1 cellular context compared by ENCODE assay signal in the genomic region with DNA sequence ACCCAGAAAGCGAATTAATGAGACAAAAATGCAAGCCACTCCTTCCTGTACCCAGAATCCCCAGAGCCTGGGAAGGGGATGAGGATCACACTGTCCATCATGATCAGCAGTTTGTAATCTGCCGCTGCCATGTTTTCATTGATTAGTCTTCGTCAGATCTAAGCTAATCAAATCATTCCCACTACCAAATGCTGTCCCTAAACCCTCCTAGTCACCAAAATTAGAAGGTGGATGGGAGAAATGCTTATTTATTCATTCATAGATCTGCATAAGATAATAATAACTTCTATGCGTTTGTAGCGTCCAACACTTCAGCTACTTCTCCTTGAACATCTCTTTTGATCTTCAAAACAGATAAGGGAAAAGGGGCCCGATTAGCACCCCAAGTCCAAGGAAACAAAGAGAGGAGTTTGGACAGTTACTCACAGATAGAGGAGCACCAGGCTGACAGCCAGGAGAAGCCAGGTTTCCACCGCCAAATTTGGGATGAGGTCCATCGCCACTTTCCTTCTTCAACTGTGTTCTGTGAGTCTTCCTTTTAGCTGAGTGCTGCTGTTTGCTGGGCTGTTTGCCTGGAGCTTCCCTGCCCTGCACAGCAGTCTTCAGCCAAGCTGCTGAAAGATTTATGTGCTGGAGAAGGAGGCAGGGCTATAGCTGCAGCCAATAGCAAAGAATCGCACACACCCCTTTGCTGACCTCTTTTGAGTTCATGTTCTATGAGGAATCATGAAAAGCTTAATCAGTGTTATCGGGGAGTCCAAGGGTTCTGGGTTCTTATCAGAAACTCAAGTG.
TF ChIP-seq lines count a peak whose summit lies in the region.

A gene (minus strand): TSS at position 597 of the 792 bp plus-strand sequence. CDS start 100 bp downstream, at position 497.

TF ChIP-seq in K562, 482 proteins besides CTCF, POLR2A, EP300 and RAD21 (continued from another document and continues in another):
- TF ChIP-seq, protein P1, sequence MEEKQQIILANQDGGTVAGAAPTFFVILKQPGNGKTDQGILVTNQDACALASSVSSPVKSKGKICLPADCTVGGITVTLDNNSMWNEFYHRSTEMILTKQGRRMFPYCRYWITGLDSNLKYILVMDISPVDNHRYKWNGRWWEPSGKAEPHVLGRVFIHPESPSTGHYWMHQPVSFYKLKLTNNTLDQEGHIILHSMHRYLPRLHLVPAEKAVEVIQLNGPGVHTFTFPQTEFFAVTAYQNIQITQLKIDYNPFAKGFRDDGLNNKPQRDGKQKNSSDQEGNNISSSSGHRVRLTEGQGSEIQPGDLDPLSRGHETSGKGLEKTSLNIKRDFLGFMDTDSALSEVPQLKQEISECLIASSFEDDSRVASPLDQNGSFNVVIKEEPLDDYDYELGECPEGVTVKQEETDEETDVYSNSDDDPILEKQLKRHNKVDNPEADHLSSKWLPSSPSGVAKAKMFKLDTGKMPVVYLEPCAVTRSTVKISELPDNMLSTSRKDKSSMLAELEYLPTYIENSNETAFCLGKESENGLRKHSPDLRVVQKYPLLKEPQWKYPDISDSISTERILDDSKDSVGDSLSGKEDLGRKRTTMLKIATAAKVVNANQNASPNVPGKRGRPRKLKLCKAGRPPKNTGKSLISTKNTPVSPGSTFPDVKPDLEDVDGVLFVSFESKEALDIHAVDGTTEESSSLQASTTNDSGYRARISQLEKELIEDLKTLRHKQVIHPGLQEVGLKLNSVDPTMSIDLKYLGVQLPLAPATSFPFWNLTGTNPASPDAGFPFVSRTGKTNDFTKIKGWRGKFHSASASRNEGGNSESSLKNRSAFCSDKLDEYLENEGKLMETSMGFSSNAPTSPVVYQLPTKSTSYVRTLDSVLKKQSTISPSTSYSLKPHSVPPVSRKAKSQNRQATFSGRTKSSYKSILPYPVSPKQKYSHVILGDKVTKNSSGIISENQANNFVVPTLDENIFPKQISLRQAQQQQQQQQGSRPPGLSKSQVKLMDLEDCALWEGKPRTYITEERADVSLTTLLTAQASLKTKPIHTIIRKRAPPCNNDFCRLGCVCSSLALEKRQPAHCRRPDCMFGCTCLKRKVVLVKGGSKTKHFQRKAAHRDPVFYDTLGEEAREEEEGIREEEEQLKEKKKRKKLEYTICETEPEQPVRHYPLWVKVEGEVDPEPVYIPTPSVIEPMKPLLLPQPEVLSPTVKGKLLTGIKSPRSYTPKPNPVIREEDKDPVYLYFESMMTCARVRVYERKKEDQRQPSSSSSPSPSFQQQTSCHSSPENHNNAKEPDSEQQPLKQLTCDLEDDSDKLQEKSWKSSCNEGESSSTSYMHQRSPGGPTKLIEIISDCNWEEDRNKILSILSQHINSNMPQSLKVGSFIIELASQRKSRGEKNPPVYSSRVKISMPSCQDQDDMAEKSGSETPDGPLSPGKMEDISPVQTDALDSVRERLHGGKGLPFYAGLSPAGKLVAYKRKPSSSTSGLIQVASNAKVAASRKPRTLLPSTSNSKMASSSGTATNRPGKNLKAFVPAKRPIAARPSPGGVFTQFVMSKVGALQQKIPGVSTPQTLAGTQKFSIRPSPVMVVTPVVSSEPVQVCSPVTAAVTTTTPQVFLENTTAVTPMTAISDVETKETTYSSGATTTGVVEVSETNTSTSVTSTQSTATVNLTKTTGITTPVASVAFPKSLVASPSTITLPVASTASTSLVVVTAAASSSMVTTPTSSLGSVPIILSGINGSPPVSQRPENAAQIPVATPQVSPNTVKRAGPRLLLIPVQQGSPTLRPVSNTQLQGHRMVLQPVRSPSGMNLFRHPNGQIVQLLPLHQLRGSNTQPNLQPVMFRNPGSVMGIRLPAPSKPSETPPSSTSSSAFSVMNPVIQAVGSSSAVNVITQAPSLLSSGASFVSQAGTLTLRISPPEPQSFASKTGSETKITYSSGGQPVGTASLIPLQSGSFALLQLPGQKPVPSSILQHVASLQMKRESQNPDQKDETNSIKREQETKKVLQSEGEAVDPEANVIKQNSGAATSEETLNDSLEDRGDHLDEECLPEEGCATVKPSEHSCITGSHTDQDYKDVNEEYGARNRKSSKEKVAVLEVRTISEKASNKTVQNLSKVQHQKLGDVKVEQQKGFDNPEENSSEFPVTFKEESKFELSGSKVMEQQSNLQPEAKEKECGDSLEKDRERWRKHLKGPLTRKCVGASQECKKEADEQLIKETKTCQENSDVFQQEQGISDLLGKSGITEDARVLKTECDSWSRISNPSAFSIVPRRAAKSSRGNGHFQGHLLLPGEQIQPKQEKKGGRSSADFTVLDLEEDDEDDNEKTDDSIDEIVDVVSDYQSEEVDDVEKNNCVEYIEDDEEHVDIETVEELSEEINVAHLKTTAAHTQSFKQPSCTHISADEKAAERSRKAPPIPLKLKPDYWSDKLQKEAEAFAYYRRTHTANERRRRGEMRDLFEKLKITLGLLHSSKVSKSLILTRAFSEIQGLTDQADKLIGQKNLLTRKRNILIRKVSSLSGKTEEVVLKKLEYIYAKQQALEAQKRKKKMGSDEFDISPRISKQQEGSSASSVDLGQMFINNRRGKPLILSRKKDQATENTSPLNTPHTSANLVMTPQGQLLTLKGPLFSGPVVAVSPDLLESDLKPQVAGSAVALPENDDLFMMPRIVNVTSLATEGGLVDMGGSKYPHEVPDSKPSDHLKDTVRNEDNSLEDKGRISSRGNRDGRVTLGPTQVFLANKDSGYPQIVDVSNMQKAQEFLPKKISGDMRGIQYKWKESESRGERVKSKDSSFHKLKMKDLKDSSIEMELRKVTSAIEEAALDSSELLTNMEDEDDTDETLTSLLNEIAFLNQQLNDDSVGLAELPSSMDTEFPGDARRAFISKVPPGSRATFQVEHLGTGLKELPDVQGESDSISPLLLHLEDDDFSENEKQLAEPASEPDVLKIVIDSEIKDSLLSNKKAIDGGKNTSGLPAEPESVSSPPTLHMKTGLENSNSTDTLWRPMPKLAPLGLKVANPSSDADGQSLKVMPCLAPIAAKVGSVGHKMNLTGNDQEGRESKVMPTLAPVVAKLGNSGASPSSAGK (IDR thresholded peaks at IDR 0.05): no peak; the same call in 1 of the 2 replicates
- TF ChIP-seq RHOXF2B (CRISPR knock-in tag; conservative IDR thresholded peaks at IDR 0.05) (no peak), CBFA2T3 (IDR thresholded peaks at IDR 0.05) (peak; percentile 80), HDAC1 (IDR thresholded peaks at IDR 0.05) (0 out of 4 replicates have a peak, but pooled peaks of 1 of the 2 experiments have one; percentile 39), HDAC3 (IDR thresholded peaks at IDR 0.05; ENCODE audit: borderline replicate concordance, partially characterized antibody) (no peak), BDP1 (IDR thresholded peaks at IDR 0.05; ENCODE audit: insufficient read depth, insufficient read length) (no peak), ZNF707 (CRISPR knock-in tag; conservative IDR thresholded peaks at IDR 0.05) (no peak), RBFOX2 (IDR thresholded peaks at IDR 0.05; ENCODE audit: low read depth, low read length) (peak; percentile 63), NEUROD1 (IDR thresholded peaks at IDR 0.05; ENCODE audit: borderline replicate concordance, low read depth, low read length, partially characterized antibody) (no peak), POLR2G (IDR thresholded peaks at IDR 0.05; ENCODE audit: low read depth, low read length) (peak; percentile 49; the same call in 1 of the 2 replicates), CHCHD3 (CRISPR knock-in tag; IDR thresholded peaks at IDR 0.05) (no peak), ZNF316 (IDR thresholded peaks at IDR 0.05) (no peak), NFIC (IDR thresholded peaks at IDR 0.05) (peak; percentile 52; the same call in 1 of the 2 replicates), ATF7 (IDR thresholded peaks at IDR 0.05) (peak; percentile 10; the same call in 1 of the 2 replicates)
- TF ChIP-seq, protein P2, sequence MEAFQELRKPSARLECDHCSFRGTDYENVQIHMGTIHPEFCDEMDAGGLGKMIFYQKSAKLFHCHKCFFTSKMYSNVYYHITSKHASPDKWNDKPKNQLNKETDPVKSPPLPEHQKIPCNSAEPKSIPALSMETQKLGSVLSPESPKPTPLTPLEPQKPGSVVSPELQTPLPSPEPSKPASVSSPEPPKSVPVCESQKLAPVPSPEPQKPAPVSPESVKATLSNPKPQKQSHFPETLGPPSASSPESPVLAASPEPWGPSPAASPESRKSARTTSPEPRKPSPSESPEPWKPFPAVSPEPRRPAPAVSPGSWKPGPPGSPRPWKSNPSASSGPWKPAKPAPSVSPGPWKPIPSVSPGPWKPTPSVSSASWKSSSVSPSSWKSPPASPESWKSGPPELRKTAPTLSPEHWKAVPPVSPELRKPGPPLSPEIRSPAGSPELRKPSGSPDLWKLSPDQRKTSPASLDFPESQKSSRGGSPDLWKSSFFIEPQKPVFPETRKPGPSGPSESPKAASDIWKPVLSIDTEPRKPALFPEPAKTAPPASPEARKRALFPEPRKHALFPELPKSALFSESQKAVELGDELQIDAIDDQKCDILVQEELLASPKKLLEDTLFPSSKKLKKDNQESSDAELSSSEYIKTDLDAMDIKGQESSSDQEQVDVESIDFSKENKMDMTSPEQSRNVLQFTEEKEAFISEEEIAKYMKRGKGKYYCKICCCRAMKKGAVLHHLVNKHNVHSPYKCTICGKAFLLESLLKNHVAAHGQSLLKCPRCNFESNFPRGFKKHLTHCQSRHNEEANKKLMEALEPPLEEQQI (IDR thresholded peaks at IDR 0.05): peak; percentile 59; the same call in 1 of the 2 replicates
- TF ChIP-seq, protein P3, sequence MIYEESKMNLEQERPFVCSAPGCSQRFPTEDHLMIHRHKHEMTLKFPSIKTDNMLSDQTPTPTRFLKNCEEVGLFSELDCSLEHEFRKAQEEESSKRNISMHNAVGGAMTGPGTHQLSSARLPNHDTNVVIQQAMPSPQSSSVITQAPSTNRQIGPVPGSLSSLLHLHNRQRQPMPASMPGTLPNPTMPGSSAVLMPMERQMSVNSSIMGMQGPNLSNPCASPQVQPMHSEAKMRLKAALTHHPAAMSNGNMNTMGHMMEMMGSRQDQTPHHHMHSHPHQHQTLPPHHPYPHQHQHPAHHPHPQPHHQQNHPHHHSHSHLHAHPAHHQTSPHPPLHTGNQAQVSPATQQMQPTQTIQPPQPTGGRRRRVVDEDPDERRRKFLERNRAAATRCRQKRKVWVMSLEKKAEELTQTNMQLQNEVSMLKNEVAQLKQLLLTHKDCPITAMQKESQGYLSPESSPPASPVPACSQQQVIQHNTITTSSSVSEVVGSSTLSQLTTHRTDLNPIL (CRISPR knock-in tag; IDR thresholded peaks at IDR 0.05): no peak
- TF ChIP-seq, protein P4, sequence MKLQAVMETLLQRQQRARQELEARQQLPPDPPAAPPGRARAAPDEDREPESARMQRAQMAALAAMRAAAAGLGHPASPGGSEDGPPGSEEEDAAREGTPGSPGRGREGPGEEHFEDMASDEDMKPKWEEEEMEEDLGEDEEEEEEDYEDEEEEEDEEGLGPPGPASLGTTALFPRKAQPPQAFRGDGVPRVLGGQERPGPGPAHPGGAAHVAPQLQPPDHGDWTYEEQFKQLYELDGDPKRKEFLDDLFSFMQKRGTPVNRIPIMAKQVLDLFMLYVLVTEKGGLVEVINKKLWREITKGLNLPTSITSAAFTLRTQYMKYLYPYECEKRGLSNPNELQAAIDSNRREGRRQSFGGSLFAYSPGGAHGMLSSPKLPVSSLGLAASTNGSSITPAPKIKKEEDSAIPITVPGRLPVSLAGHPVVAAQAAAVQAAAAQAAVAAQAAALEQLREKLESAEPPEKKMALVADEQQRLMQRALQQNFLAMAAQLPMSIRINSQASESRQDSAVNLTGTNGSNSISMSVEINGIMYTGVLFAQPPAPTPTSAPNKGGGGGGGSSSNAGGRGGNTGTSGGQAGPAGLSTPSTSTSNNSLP (IDR thresholded peaks at IDR 0.05; ENCODE audit: borderline replicate concordance, low read depth, low read length): 0 out of 2 replicates have a peak, but pooled peaks have one; percentile 21
- TF ChIP-seq, protein P5, sequence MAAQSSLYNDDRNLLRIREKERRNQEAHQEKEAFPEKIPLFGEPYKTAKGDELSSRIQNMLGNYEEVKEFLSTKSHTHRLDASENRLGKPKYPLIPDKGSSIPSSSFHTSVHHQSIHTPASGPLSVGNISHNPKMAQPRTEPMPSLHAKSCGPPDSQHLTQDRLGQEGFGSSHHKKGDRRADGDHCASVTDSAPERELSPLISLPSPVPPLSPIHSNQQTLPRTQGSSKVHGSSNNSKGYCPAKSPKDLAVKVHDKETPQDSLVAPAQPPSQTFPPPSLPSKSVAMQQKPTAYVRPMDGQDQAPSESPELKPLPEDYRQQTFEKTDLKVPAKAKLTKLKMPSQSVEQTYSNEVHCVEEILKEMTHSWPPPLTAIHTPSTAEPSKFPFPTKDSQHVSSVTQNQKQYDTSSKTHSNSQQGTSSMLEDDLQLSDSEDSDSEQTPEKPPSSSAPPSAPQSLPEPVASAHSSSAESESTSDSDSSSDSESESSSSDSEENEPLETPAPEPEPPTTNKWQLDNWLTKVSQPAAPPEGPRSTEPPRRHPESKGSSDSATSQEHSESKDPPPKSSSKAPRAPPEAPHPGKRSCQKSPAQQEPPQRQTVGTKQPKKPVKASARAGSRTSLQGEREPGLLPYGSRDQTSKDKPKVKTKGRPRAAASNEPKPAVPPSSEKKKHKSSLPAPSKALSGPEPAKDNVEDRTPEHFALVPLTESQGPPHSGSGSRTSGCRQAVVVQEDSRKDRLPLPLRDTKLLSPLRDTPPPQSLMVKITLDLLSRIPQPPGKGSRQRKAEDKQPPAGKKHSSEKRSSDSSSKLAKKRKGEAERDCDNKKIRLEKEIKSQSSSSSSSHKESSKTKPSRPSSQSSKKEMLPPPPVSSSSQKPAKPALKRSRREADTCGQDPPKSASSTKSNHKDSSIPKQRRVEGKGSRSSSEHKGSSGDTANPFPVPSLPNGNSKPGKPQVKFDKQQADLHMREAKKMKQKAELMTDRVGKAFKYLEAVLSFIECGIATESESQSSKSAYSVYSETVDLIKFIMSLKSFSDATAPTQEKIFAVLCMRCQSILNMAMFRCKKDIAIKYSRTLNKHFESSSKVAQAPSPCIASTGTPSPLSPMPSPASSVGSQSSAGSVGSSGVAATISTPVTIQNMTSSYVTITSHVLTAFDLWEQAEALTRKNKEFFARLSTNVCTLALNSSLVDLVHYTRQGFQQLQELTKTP (IDR thresholded peaks at IDR 0.05; ENCODE audit: low read depth in 1 of 2, partially characterized antibody in 2 of 2): peak in 1 of 2 experiments; percentile 45
- TF ChIP-seq, protein P6, sequence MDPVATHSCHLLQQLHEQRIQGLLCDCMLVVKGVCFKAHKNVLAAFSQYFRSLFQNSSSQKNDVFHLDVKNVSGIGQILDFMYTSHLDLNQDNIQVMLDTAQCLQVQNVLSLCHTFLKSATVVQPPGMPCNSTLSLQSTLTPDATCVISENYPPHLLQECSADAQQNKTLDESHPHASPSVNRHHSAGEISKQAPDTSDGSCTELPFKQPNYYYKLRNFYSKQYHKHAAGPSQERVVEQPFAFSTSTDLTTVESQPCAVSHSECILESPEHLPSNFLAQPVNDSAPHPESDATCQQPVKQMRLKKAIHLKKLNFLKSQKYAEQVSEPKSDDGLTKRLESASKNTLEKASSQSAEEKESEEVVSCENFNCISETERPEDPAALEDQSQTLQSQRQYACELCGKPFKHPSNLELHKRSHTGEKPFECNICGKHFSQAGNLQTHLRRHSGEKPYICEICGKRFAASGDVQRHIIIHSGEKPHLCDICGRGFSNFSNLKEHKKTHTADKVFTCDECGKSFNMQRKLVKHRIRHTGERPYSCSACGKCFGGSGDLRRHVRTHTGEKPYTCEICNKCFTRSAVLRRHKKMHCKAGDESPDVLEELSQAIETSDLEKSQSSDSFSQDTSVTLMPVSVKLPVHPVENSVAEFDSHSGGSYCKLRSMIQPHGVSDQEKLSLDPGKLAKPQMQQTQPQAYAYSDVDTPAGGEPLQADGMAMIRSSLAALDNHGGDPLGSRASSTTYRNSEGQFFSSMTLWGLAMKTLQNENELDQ (CRISPR knock-in tag; IDR thresholded peaks at IDR 0.05; ENCODE audit: borderline replicate concordance): no peak
- TF ChIP-seq, protein P7, sequence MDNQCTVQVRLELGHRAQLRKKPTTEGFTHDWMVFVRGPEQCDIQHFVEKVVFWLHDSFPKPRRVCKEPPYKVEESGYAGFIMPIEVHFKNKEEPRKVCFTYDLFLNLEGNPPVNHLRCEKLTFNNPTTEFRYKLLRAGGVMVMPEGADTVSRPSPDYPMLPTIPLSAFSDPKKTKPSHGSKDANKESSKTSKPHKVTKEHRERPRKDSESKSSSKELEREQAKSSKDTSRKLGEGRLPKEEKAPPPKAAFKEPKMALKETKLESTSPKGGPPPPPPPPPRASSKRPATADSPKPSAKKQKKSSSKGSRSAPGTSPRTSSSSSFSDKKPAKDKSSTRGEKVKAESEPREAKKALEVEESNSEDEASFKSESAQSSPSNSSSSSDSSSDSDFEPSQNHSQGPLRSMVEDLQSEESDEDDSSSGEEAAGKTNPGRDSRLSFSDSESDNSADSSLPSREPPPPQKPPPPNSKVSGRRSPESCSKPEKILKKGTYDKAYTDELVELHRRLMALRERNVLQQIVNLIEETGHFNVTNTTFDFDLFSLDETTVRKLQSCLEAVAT (IDR thresholded peaks at IDR 0.05): no peak
